ENCODE assay signal across 8 cellular contexts in genomic region chr12:71755146-71755892, GRCh38. TPM values are rescaled to one million over a fixed set of nuclear protein-coding genes. Genes with fewer than 3 reads are reported as not detected.
DNase-seq lines count a peak whose midpoint lies in the region; ATAC-seq and TF ChIP-seq lines count a peak whose summit lies in the region.

No MANE protein-coding gene starts in this region.

- no peaks in the 10 kb centered on the region for H3K9me3 ChIP-seq in neutrophil

- peaks cover 4% of the 10 kb centered on the region for H3K9me3 Mint-ChIP-seq in activated T-helper 17 cell treated with anti-CD3 and anti-CD28 coated beads, Interleukin-2, amount 50 U/mL, for 72 hours

- ATAC-seq in HG02870 (IDR thresholded peaks at IDR 0.05; ENCODE audit: unreplicated experiment) = peak; percentile 44
- ATAC-seq in activated T-helper 17 cell treated with anti-CD3 and anti-CD28 coated beads, Interleukin-2, amount 50 U/mL, for 72 hours (replicated peaks) = peak; percentile 80

- peak overlapping the region; percentile 96 for H3K27ac Mint-ChIP-seq in activated T-helper 17 cell treated with anti-CD3 and anti-CD28 coated beads, Interleukin-2, amount 50 U/mL, for 72 hours

- peaks cover 26 to 42% of the 10 kb centered on the region in 2 experiments for H3K4me1 ChIP-seq in neutrophil (ENCODE audit: control insufficient read depth in 1 of 2, insufficient read depth in 1 of 2, low read depth in 1 of 2, low read length in 1 of 2)

- peaks cover 4% of the 10 kb centered on the region for H3K27me3 ChIP-seq in neutrophil

- peak; percentile 75 for DNase-seq in SIG-M5 treated with dmso at 0.1 percent for 504 hours (lab: John Stamatoyannopoulos, UW; ENCODE audit: unreplicated experiment)
- no peak for DNase-seq in SIG-M5 (lab: John Stamatoyannopoulos, UW)
- DNase-seq in NOMO-1 treated with dmso at 0.1 percent for 144 hours (lab: John Stamatoyannopoulos, UW; ENCODE audit: unreplicated experiment) = peak; percentile 15
- peak; percentile 75 for DNase-seq in fibroblast of villous mesenchyme (ENCODE audit: low read depth)
- peak in 30 of 49 donors; percentile 8 to 76 (median 46) for DNase-seq in substantia nigra (lab: John Stamatoyannopoulos, UW)

- H3K4me3 Mint-ChIP-seq in activated T-helper 17 cell treated with anti-CD3 and anti-CD28 coated beads, Interleukin-2, amount 50 U/mL, for 72 hours = peak overlapping the region; percentile 95

- H3K4me3 ChIP-seq in fibroblast of villous mesenchyme (ENCODE audit: low read depth, low read length) (peak overlapping the region; percentile 87), neutrophil (ENCODE audit: low read depth in 1 of 2, low read length in 1 of 2) (peak overlapping the region; percentile 81 to 88)

- TF ChIP-seq CTCF in fibroblast of villous mesenchyme (IDR thresholded peaks at IDR 0.05; ENCODE audit: insufficient read depth, low read depth, low read length) (no peak), neutrophil (IDR thresholded peaks at IDR 0.05) (no peak)

- H3K36me3 ChIP-seq in neutrophil = no peaks in the 10 kb centered on the region

- peaks cover 15% of the 10 kb centered on the region for H3K4me1 Mint-ChIP-seq in activated T-helper 17 cell treated with anti-CD3 and anti-CD28 coated beads, Interleukin-2, amount 50 U/mL, for 72 hours

- H3K27ac ChIP-seq in neutrophil (peak overlapping the region; percentile 98), substantia nigra (ENCODE audit: low read depth, low read length, poor library complexity, severe bottlenecking) (peak overlapping the region; percentile 79)

- peaks cover 3% of the 10 kb centered on the region for H3K27me3 Mint-ChIP-seq in activated T-helper 17 cell treated with anti-CD3 and anti-CD28 coated beads, Interleukin-2, amount 50 U/mL, for 72 hours

- peaks cover 58% of the 10 kb centered on the region for H3K36me3 Mint-ChIP-seq in activated T-helper 17 cell treated with anti-CD3 and anti-CD28 coated beads, Interleukin-2, amount 50 U/mL, for 72 hours (ENCODE audit: low read depth)

RNA-seq across cellular contexts. Expression of gene RAB21, which starts 0.7 kb away (rescaled TPM):
- total RNA-seq in activated T-helper 17 cell treated with anti-CD3 and anti-CD28 coated beads, Interleukin-2, amount 50 U/mL, for 72 hours = 100 to 1,000 TPM in 1 of 2 donors, 10 to 100 TPM in 1; 60.1 to 104 TPM
- total RNA-seq in fibroblast of villous mesenchyme = 9.3 and 12.5 TPM in 2 replicates
